In the genomic region with DNA sequence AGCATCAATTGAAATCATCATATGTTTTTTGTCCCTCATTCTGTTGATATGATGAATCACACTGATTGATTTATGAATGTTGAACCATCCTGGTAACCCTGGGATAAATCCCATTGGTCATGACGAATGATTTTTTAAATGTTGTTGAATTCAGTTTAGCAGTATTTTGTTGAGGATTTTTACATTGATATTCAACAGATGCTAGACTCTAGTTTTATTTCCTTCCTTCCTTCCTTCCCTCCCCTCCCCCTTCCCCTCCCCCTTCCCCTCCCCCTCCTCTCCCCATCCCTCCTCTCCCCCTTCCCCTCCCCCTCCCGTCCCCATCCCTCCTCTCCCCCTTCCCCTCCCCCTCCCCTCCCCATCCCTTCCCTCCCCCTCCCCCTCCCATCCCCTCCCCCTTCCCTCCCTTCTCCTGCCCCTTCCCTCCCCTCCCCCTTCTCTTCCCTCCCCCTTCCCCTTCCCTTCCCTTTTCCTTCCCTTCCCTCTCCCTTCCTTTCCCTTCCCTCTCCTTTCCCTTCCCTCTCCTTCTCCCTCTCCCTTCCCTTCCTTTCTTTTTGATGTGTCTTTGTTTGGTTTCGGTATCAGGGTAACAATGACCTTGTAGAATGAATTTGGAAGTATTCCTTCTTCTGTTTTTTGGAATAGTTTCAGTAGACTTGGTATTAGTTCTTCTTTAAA, we compare ENCODE assay signal across 27 cellular contexts.
"Had no signal": no experiment of that assay in that cellular context is flagged by ENCODE, and none has a peak within 500 bp of the region (broad histone marks: within the 10 kb centered on the region; RNA-seq: fewer than 3 reads in every experiment).

No MANE protein-coding gene starts in this region.

- H3K27me3 ChIP-seq: colonic mucosa, esophagus squamous epithelium, gastrocnemius medialis, heart right ventricle, left lung had no signal

- H3K27me3 Mint-ChIP-seq: dendritic cell treated with granulocyte-macrophage colony-stimulating factor and Interleukin-4, amounts not matched to agents 40 ng/mL and 50 ng/mL, for 4 days; effector memory CD8-positive, alpha-beta T cell; naive B cell had no signal

- H3K4me3 Mint-ChIP-seq: dendritic cell treated with granulocyte-macrophage colony-stimulating factor and Interleukin-4, amounts not matched to agents 40 ng/mL and 50 ng/mL, for 4 days; effector memory CD8-positive, alpha-beta T cell; endodermal cell; mesothelial cell of epicardium; naive B cell had no signal

- H3K4me3 ChIP-seq: colonic mucosa, esophagus squamous epithelium, gastrocnemius medialis, heart right ventricle, left lung, lower lobe of right lung, mucosa of descending colon had no signal

- H3K27ac Mint-ChIP-seq: dendritic cell treated with granulocyte-macrophage colony-stimulating factor and Interleukin-4, amounts not matched to agents 40 ng/mL and 50 ng/mL, for 4 days; endodermal cell; mesothelial cell of epicardium had no signal

- H3K4me1 ChIP-seq: colonic mucosa, esophagus squamous epithelium, gastrocnemius medialis, heart right ventricle, left lung, lower lobe of right lung had no signal

- DNase-seq: colonic mucosa; cortex of kidney; effector CD8-positive, alpha-beta T cell; effector memory CD8-positive, alpha-beta T cell; endodermal cell; erythroblast; esophagus squamous epithelium; foreskin fibroblast; foreskin melanocyte; gastrocnemius medialis; glutamatergic neuron; head of caudate nucleus; heart right ventricle; hippocampal formation; left cardiac atrium; left lung; left ventricle myocardium superior; lower lobe of right lung; mesenchymal stem cell; mucosa of descending colon; naive B cell had no signal

- H3K36me3 ChIP-seq: colonic mucosa had no signal

- H3K27ac ChIP-seq: colonic mucosa, epithelial cell of prostate, esophagus squamous epithelium, gastrocnemius medialis, heart right ventricle, left lung, lower lobe of right lung had no signal

- FAIRE-seq: endometrium, islet of Langerhans had no signal

- H3K4me1 Mint-ChIP-seq: endodermal cell, mesothelial cell of epicardium had no signal

- ATAC-seq: effector memory CD8-positive, alpha-beta T cell; esophagus mucosa; gastrocnemius medialis; heart right ventricle; left cardiac atrium; left lung; left ventricle myocardium superior; lower lobe of right lung; mucosa of descending colon had no signal

- H3K9me3 ChIP-seq: colonic mucosa, esophagus squamous epithelium, gastrocnemius medialis, left lung, lower lobe of right lung, mucosa of descending colon had no signal
